ENCODE assay signal across 8 cellular contexts in the genomic region with DNA sequence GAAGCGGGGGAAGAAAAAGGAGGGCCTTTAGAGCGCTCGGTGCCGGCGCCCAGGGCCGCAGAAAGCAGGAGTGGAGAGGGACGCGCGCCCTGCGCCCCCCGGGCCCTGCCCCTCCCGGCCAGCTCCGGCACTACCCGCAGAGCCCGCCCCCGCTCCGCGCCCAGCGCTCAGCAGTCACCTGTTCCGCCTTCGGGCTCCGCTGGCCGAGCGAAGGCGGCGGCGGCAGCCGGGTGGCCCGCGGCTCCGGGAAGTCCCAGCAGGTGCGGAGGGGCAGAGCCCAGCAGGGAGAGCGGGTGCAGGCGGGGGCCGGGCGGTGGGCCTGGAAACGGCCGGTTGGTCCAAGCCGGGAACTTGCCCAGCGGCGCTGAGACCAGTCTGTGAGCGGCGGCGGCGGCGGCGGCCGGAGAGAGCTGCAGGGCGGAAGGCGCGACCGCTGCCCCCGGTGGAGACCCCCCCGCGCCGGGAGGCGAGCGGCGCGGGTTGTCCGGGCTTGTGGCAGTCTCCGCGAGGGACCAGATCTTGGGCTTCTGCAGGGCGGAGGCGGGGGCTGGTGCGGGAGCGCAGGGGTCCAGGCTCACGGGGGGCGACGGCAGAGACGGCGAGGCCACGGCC. TPM values are rescaled to one million over a fixed set of nuclear protein-coding genes. Genes with fewer than 3 reads are reported as not detected.
A peak's percentile ranks its signal among the peaks of the same experiment; 100 is the strongest.
DNase-seq lines count a peak whose midpoint lies in the region; ATAC-seq and TF ChIP-seq lines count a peak whose summit lies in the region.
"Had no signal": no experiment of that assay in that cellular context is flagged by ENCODE, and none has a peak within 500 bp of the region (broad histone marks: within the 10 kb centered on the region; RNA-seq: fewer than 3 reads in every experiment).

No MANE protein-coding gene starts in this region.

- H3K36me3 ChIP-seq in heart right ventricle, result peaks cover 0 to 7% (median 0%) of the 10 kb centered on the region in 9 donors

- H3K27ac ChIP-seq in heart right ventricle, result peak overlapping the region in 9 of 10 donors; percentile 84 to 98 (median 94)

- intact Hi-C loops in heart right ventricle (cut with DNase I), result loop anchor here (2.0 to 10.0 kb wide), 19 partner anchors 90 to 1080 kb away; partner anchors contain the start of gene IRX5 (in 1 of the 10)

- H3K4me3 ChIP-seq in heart right ventricle, result peak overlapping the region; percentile 61 to 93 (median 73)
- peak overlapping the region; percentile 22 for H3K4me3 ChIP-seq in retinal pigment epithelial cell (ENCODE audit: low read length)

- no peaks in the 10 kb centered on the region for H3K9me3 ChIP-seq in heart right ventricle

- in situ Hi-C loops in GM13976 (cut with MboI; ENCODE audit: low sequenced_read_pairs, unreplicated experiment), result loop anchor here (25.0 kb wide), 1 partner anchor 653 kb away; the partner anchor contains the start of gene IRX5

- peaks cover 0 to 46% (median 23%) of the 10 kb centered on the region in 9 donors for H3K4me1 ChIP-seq in heart right ventricle

- DNase-seq in GM13976 (ENCODE audit: low spot score) (peak; percentile 55), NOMO-1 (lab: John Stamatoyannopoulos, UW; ENCODE audit: unreplicated experiment in 2 of 2) (peak; percentile 39 to 63), heart right ventricle (no peak), retinal pigment epithelial cell (ENCODE audit: low read depth) (no peak), Kasumi-1 (lab: John Stamatoyannopoulos, UW) (no peak)
- no peak for DNase-seq in stimulated activated CD4-positive, alpha-beta T cell treated with anti-CD3 and anti-CD28 coated beads, Interleukin-12 subunit alpha, Interleukin-12 subunit beta, amount 100 ng/mL, for 4 hours
- DNase-seq: occipital lobe had no signal

- 13 to 14% methylated on average over 56 to 71 of the region's 73 CpGs for WGBS in heart right ventricle, 2 donors

- TF ChIP-seq CTCF in GM13976 (IDR thresholded peaks at IDR 0.05; ENCODE audit: borderline replicate concordance, control extremely low read depth, extremely low read depth, insufficient read depth, missing control alignments), result no peak
- no peak for TF ChIP-seq CTCF in heart right ventricle (IDR thresholded peaks at IDR 0.05)
- no peak for TF ChIP-seq CTCF in retinal pigment epithelial cell (conservative IDR thresholded peaks at IDR 0.05; ENCODE audit: low read depth, low read length)

- no peak for ATAC-seq in heart right ventricle
- no peak for ATAC-seq in HG03175 (IDR thresholded peaks at IDR 0.05; ENCODE audit: unreplicated experiment)

- peaks cover 0 to 100% (median 32%) of the 10 kb centered on the region in 7 donors for H3K27me3 ChIP-seq in heart right ventricle

RNA-seq across cellular contexts. Expression of gene IRX3, which starts 2.2 kb away (rescaled TPM):
- total RNA-seq in heart right ventricle, result 10 to 100 TPM; 24.7 to 85.7 (median 69.7) TPM
- 10 to 100 TPM; 26.3 to 40.5 TPM for polyA plus RNA-seq in heart right ventricle
- total RNA-seq: occipital lobe had no signal

Comparison
In these comparisons a context has a peak if more than half of its experiments do, and no peak if none do; other contexts are left out.
1. DNase-seq: peak in GM13976 (single experiment) and NOMO-1 (2 of 2); none in heart right ventricle (0 of 2), retinal pigment epithelial cell (single experiment), Kasumi-1 (0 of 2) and stimulated activated CD4-positive, alpha-beta T cell treated with anti-CD3 and anti-CD28 coated beads, Interleukin-12 subunit alpha, Interleukin-12 subunit beta, amount 100 ng/mL, for 4 hours (single experiment).